ENCODE assay signal across 8 cellular contexts in genomic region chr10:103693070-103693811, GRCh38.
DNase-seq lines count a peak whose midpoint lies in the region; ATAC-seq, FAIRE-seq and TF ChIP-seq lines count a peak whose summit lies in the region.

No MANE protein-coding gene starts in this region.

- H3K4me1 ChIP-seq in A549 (peaks cover 70% of the 10 kb centered on the region), small intestine (ENCODE audit: control insufficient read depth in 2 of 2, insufficient read depth in 1 of 2, low read depth in 1 of 2, low read length in 1 of 2) (peaks cover 9 to 15% of the 10 kb centered on the region in 2 donors), HepG2 (ENCODE audit: insufficient read depth, low read length) (peaks cover 18% of the 10 kb centered on the region)

- no peak overlapping the region for H2AFZ ChIP-seq in HepG2 (ENCODE audit: low read length)

- TF ChIP-seq EP300 in A549 (IDR thresholded peaks at IDR 0.05) (no peak), HepG2 (IDR thresholded peaks at IDR 0.05; ENCODE audit: low read depth in 2 of 2, low read length in 2 of 2) (no peak), HepG2 (CRISPR knock-in tag; IDR thresholded peaks at IDR 0.05; ENCODE audit: borderline replicate concordance) (no peak)

- peaks cover 7% of the 10 kb centered on the region; the same call in 1 of the 2 replicates for H4K20me1 ChIP-seq in HepG2 (ENCODE audit: insufficient read depth, low read length)

- H3K4me3 ChIP-seq in A549 = peak overlapping the region; percentile 47
- H3K4me3 ChIP-seq in small intestine (ENCODE audit: low read depth in 1 of 2, low read length in 2 of 2) = peak overlapping the region; percentile 29 to 44
- H3K4me3 ChIP-seq in HepG2 (replicated peaks in 1 of 3; ENCODE audit: insufficient read depth in 1 of 3, low read depth in 2 of 3, low read length in 3 of 3) = no peak overlapping the region

- in situ Hi-C loops in HepG2 (cut with HindIII; ENCODE audit: extremely low pct_ligation_motif_present, low pct_unique_long_range_greater_than_20kb) = no loop called here

- H3K27me3 ChIP-seq in small intestine (ENCODE audit: control insufficient read depth in 2 of 2, insufficient read depth in 2 of 2, low read length in 2 of 2) (no peaks in the 10 kb centered on the region), HepG2 (ENCODE audit: control insufficient read depth in 1 of 2, insufficient read depth in 2 of 2, low read length in 2 of 2) (no peaks in the 10 kb centered on the region)

- peak; percentile 9 to 19; a peak in 3 of 6 replicates for ATAC-seq in A549
- ATAC-seq in GM18498 (IDR thresholded peaks at IDR 0.05; ENCODE audit: unreplicated experiment) = peak; percentile 27
- ATAC-seq in HG03342 (IDR thresholded peaks at IDR 0.05; ENCODE audit: unreplicated experiment) = peak; percentile 29
- ATAC-seq in HepG2 = no peak

- CTCF ChIA-PET in A549 (lab: Yijun Ruan, JAX) = interaction anchor here (0.9 to 4.0 kb wide), 2 partner anchors 95 to 100 kb away, joined by 3 to 19 read pairs; no protein-coding TSS in a partner anchor
- CTCF ChIA-PET in HepG2 (lab: Yijun Ruan, JAX; ENCODE audit: low intra/inter-chr PET ratio, low total read pairs) = no interaction called here

- H3K27ac Mint-ChIP-seq in activated T-cell treated with anti-CD3 and anti-CD28 coated beads, Interleukin-2, amount 50 U/mL, for 24 hours = no peak overlapping the region

- POLR2A ChIA-PET in A549 (lab: Yijun Ruan, JAX) = no interaction called here
- POLR2A ChIA-PET in HepG2 (lab: Yijun Ruan, JAX) = no interaction called here

- H3K36me3 ChIP-seq in small intestine (ENCODE audit: control insufficient read depth in 2 of 2, insufficient read depth in 2 of 2, low read length in 2 of 2) (no peaks in the 10 kb centered on the region), HepG2 (replicated peaks in 1 of 2; ENCODE audit: control insufficient read depth in 1 of 2, insufficient read depth in 2 of 2, low read length in 2 of 2) (peaks cover 7 to 23% of the 10 kb centered on the region in 2 experiments; a peak in 4 of 5 replicates)

- DNase-seq in A549 (ENCODE audit: low read depth in 1 of 2, low spot score in 1 of 2) = peak in 1 of 2 experiments; percentile 40
- peak; percentile 62 for DNase-seq in activated T-cell treated with anti-CD3 and anti-CD28 coated beads, Interleukin-2, amount 50 U/mL, for 24 hours
- DNase-seq in frontal cortex (ENCODE audit: low spot score in 2 of 2) = peak; percentile 67 to 80
- peak; percentile 35 for DNase-seq in small intestine
- DNase-seq in NCI-H774 (lab: John Stamatoyannopoulos, UW) = no peak
- no peak for DNase-seq in HepG2 (ENCODE audit: low spot score)

- no peaks in the 10 kb centered on the region for H3K79me2 ChIP-seq in HepG2 (ENCODE audit: insufficient read depth, low read length)

- intact Hi-C loops in HepG2 (cut with micrococcal nuclease; ENCODE audit: unreplicated experiment) = no loop called here

- H3K9me3 ChIP-seq in A549 (no peaks in the 10 kb centered on the region), small intestine (ENCODE audit: control insufficient read depth, low read depth) (no peaks in the 10 kb centered on the region), HepG2 (ENCODE audit: low read length) (no peaks in the 10 kb centered on the region)

- FAIRE-seq in A549 (lab: Jason Lieb, UNC) (no peak), frontal cortex (lab: Jason Lieb, UNC) (no peak), small intestine (lab: Jason Lieb, UNC) (no peak), HepG2 (lab: Jason Lieb, UNC) (no peak)

- no peak overlapping the region for H3K9ac ChIP-seq in HepG2 (ENCODE audit: insufficient read depth, low read depth, low read length)

- H3K4me3 Mint-ChIP-seq in activated T-cell treated with anti-CD3 and anti-CD28 coated beads, Interleukin-2, amount 50 U/mL, for 24 hours = peak overlapping the region; percentile 79

- TF ChIP-seq CTCF in A549 (IDR thresholded peaks at IDR 0.05) (no peak), HepG2 (CRISPR knock-in tag; IDR thresholded peaks at IDR 0.05) (no peak)

- BruUV-seq in HepG2 (replicated peaks; lab: Mats Ljungman, UMichigan) = no TSS peak

- H3K36me3 Mint-ChIP-seq in activated T-cell treated with anti-CD3 and anti-CD28 coated beads, Interleukin-2, amount 50 U/mL, for 24 hours (ENCODE audit: low read depth) = no peaks in the 10 kb centered on the region

- H3K4me1 Mint-ChIP-seq in activated T-cell treated with anti-CD3 and anti-CD28 coated beads, Interleukin-2, amount 50 U/mL, for 24 hours (ENCODE audit: low read depth) = peaks cover 36% of the 10 kb centered on the region

- H3K9me3 Mint-ChIP-seq in activated T-cell treated with anti-CD3 and anti-CD28 coated beads, Interleukin-2, amount 50 U/mL, for 24 hours = no peaks in the 10 kb centered on the region

- H3K4me2 ChIP-seq in A549 (peak overlapping the region; percentile 95), HepG2 (ENCODE audit: low read depth, low read length) (no peak overlapping the region)

- 0 out of 2 replicates have a peak, but pooled peaks have one; percentile 10 for TF ChIP-seq POLR2A in A549 (IDR thresholded peaks at IDR 0.05; ENCODE audit: low read length)
- no peak for TF ChIP-seq POLR2A in HepG2 (IDR thresholded peaks at IDR 0.05; ENCODE audit: insufficient read depth in 1 of 2, low read depth in 2 of 2, low read length in 2 of 2)

- TF ChIP-seq RAD21 in A549 (conservative IDR thresholded peaks at IDR 0.05 in 1 of 2, IDR thresholded peaks at IDR 0.05 in 1 of 2) = no peak
- TF ChIP-seq RAD21 in HepG2 (CRISPR knock-in tag; IDR thresholded peaks at IDR 0.05) = no peak

- WGBS in A549 (ENCODE audit: missing lambda C conversion rate) = 25% methylated on average over 27 of the region's 62 CpGs
- 2 to 11% (median 7%) methylated on average over 22 to 62 of the region's 62 CpGs for WGBS in small intestine, 3 donors
- WGBS in HepG2 (ENCODE audit: low lambda C conversion rate) = 95% methylated on average over 51 of the region's 62 CpGs

- H3K27me3 Mint-ChIP-seq in activated T-cell treated with anti-CD3 and anti-CD28 coated beads, Interleukin-2, amount 50 U/mL, for 24 hours = peaks cover 4% of the 10 kb centered on the region

- peak overlapping the region; percentile 67 to 91 for H3K27ac ChIP-seq in A549
- peak overlapping the region in 1 of 2 donors; percentile 47 for H3K27ac ChIP-seq in small intestine (ENCODE audit: low read depth in 1 of 2, low read length in 1 of 2)
- H3K27ac ChIP-seq in HepG2 (ENCODE audit: extremely low read length, insufficient read depth, low read length) = no peak overlapping the region

TF ChIP-seq in A549, 52 proteins besides CTCF, POLR2A, EP300 and RAD21 (continues in another document):
- no peak for TF ChIP-seq TFCP2L1 (CRISPR knock-in tag; IDR thresholded peaks at IDR 0.05)
- TF ChIP-seq EHF (CRISPR knock-in tag; IDR thresholded peaks at IDR 0.05) = no peak
- no peak for TF ChIP-seq MAZ (IDR thresholded peaks at IDR 0.05; ENCODE audit: borderline replicate concordance, low read depth, low read length)
- no peak for TF ChIP-seq ATOH8 (CRISPR knock-in tag; IDR thresholded peaks at IDR 0.05; ENCODE audit: low read depth)
- no peak for TF ChIP-seq HOXB5 (CRISPR knock-in tag; IDR thresholded peaks at IDR 0.05)
- TF ChIP-seq NR3C1 (IDR thresholded peaks at IDR 0.05) = no peak
- TF ChIP-seq CEBPB (IDR thresholded peaks at IDR 0.05) = no peak
- no peak for TF ChIP-seq BHLHE40 (IDR thresholded peaks at IDR 0.05; ENCODE audit: low read depth, low read length)
- no peak for TF ChIP-seq BCL3 (IDR thresholded peaks at IDR 0.05)

TF ChIP-seq in HepG2, 621 proteins besides CTCF, POLR2A, EP300 and RAD21:
- TF ChIP-seq DPF2 (CRISPR knock-in tag; IDR thresholded peaks at IDR 0.05; ENCODE audit: borderline replicate concordance, low read depth) = no peak
- no peak for TF ChIP-seq SP4 (CRISPR knock-in tag; IDR thresholded peaks at IDR 0.05)
- no peak for TF ChIP-seq ZNF746 (CRISPR knock-in tag; IDR thresholded peaks at IDR 0.05)
- TF ChIP-seq SCMH1 (CRISPR knock-in tag; IDR thresholded peaks at IDR 0.05; ENCODE audit: borderline replicate concordance) = no peak
- TF ChIP-seq GATAD2A (CRISPR knock-in tag; IDR thresholded peaks at IDR 0.05) = no peak
- TF ChIP-seq PRPF4 (IDR thresholded peaks at IDR 0.05; ENCODE audit: low read depth, low read length, poor library complexity, severe bottlenecking) = no peak
- TF ChIP-seq ZNF777 (CRISPR knock-in tag; IDR thresholded peaks at IDR 0.05) = no peak
- TF ChIP-seq MTERF4 (CRISPR knock-in tag; IDR thresholded peaks at IDR 0.05) = no peak
- no peak for TF ChIP-seq SSRP1 (CRISPR knock-in tag; IDR thresholded peaks at IDR 0.05)
- TF ChIP-seq GABPA (IDR thresholded peaks at IDR 0.05; ENCODE audit: low read depth, low read length) = no peak
- TF ChIP-seq GABPA (CRISPR knock-in tag; IDR thresholded peaks at IDR 0.05; ENCODE audit: low read depth) = no peak
- TF ChIP-seq FOXM1 (CRISPR knock-in tag; IDR thresholded peaks at IDR 0.05) = no peak
- TF ChIP-seq ZNF761 (CRISPR knock-in tag; conservative IDR thresholded peaks at IDR 0.05) = no peak
- TF ChIP-seq NFE2 (CRISPR knock-in tag; IDR thresholded peaks at IDR 0.05) = no peak
- no peak for TF ChIP-seq NFRKB (IDR thresholded peaks at IDR 0.05)
- no peak for TF ChIP-seq NR2F6 (IDR thresholded peaks at IDR 0.05)
- TF ChIP-seq NR2F6 (CRISPR knock-in tag; IDR thresholded peaks at IDR 0.05) = no peak
- TF ChIP-seq ZFP36L2 (CRISPR knock-in tag; IDR thresholded peaks at IDR 0.05) = no peak

Comparison
In these comparisons a context has a peak if more than half of its experiments do, and no peak if none do; other contexts are left out.
1. DNase-seq: peak in activated T-cell treated with anti-CD3 and anti-CD28 coated beads, Interleukin-2, amount 50 U/mL, for 24 hours (single experiment), frontal cortex (2 of 2) and small intestine (single experiment); none in NCI-H774 (single experiment) and HepG2 (single experiment).
2. H3K4me3 ChIP-seq: peak in A549 (single experiment) and small intestine (2 of 2); none in HepG2 (0 of 3).
3. Of the 38 proteins assayed by ChIP-seq in both HepG2 and A549: peak only in HepG2: none; only in A549: POLR2A; in both: none; in neither: 37.